ENCODE assay signal across 22 cellular contexts in genomic region chr1:189350983-189351616, GRCh38.
DNase-seq lines count a peak whose midpoint lies in the region; ATAC-seq and TF ChIP-seq lines count a peak whose summit lies in the region.
"Had no signal": no experiment of that assay in that cellular context is flagged by ENCODE, and none has a peak within 500 bp of the region (broad histone marks: within the 10 kb centered on the region; RNA-seq: fewer than 3 reads in every experiment).

No MANE protein-coding gene starts in this region.

- H3K9me3 ChIP-seq in BLaER1: no peaks in the 10 kb centered on the region
- H3K9me3 ChIP-seq: mucosa of descending colon, suprapubic skin had no signal

- no peaks in the 10 kb centered on the region for H4K20me1 ChIP-seq in BLaER1

- H3K4me3 ChIP-seq in BLaER1: no peak overlapping the region
- H3K4me3 ChIP-seq in fibroblast of the aortic adventitia (ENCODE audit: low read depth, low read length): peak overlapping the region; percentile 29
- H3K4me3 ChIP-seq: left ventricle myocardium inferior, mucosa of descending colon, neural progenitor cell, suprapubic skin had no signal

- no peaks in the 10 kb centered on the region for H3K4me1 ChIP-seq in BLaER1
- H3K4me1 ChIP-seq: left ventricle myocardium inferior, neural progenitor cell, suprapubic skin had no signal

- TF ChIP-seq CTCF in fibroblast of the aortic adventitia (IDR thresholded peaks at IDR 0.05; ENCODE audit: insufficient read depth, low read length): no peak

- H3K36me3 ChIP-seq in BLaER1: no peaks in the 10 kb centered on the region
- H3K36me3 ChIP-seq: left ventricle myocardium inferior, neural progenitor cell, suprapubic skin had no signal

- no peak for ATAC-seq in left cardiac atrium
- ATAC-seq: mucosa of descending colon had no signal

- no peaks in the 10 kb centered on the region for H3K27me3 ChIP-seq in BLaER1
- H3K27me3 ChIP-seq: neural progenitor cell, suprapubic skin had no signal

- intact Hi-C loops in left cardiac atrium (cut with DNase I): no loop called here

- DNase-seq in HCEC 1CT (peak; percentile 20), OCI-M1 (lab: John Stamatoyannopoulos, UW) (peak; percentile 74), fibroblast of the aortic adventitia (ENCODE audit: low read depth) (peak; percentile 5), cerebellar nuclear complex (lab: John Stamatoyannopoulos, UW) (no peak), left cardiac atrium (no peak), NCI-H2081 treated with DMSO at 0.1 percent for 48 hours (lab: John Stamatoyannopoulos, UW) (no peak)
- no peak for DNase-seq in activated CD4-positive, alpha-beta T cell treated with anti-CD3 and anti-CD28 coated beads for 1 hour
- DNase-seq: activated CD4-positive, alpha-beta T cell treated with anti-CD3 and anti-CD28 coated beads for 48 hours; activated CD8-positive, alpha-beta memory T cell treated with anti-CD3 and anti-CD28 coated beads, Interleukin-2, amount 50 U/mL, for 48 hours; activated gamma-delta T cell treated with Interleukin-2 at 50 U/mL for 16 hours; CD8-positive, alpha-beta memory T cell; H7; left ventricle myocardium inferior; mucosa of descending colon; NCI-H1694 treated with DMSO at 0.1 percent for 48 hours; NCI-H2227 treated with DMSO at 0.1 percent for 48 hours; NK-92 treated with Interleukin-12 subunit alpha and Interleukin-12 subunit beta, amount 100 ng/mL, for 24 hours; retina; stimulated activated CD4-positive, alpha-beta T cell treated with anti-CD3 and anti-CD28 coated beads, Interleukin-12 subunit alpha, Interleukin-12 subunit beta, amount 100 ng/mL, for 4 hours had no signal

- peak overlapping the region; percentile 20; the same call in 1 of the 2 replicates for H3K4me2 ChIP-seq in BLaER1
- H3K4me2 ChIP-seq: neural progenitor cell had no signal

- no peak overlapping the region for H3K27ac ChIP-seq in BLaER1
- H3K27ac ChIP-seq: left ventricle myocardium inferior, neural progenitor cell, suprapubic skin had no signal

- no peak overlapping the region for H3K9ac ChIP-seq in BLaER1
- H3K9ac ChIP-seq: neural progenitor cell had no signal

Comparison
In these comparisons a context has a peak if more than half of its experiments do, and no peak if none do; other contexts are left out.
1. DNase-seq: peak in HCEC 1CT (single experiment), OCI-M1 (single experiment) and fibroblast of the aortic adventitia (single experiment); none in activated CD4-positive, alpha-beta T cell treated with anti-CD3 and anti-CD28 coated beads for 1 hour (single experiment), cerebellar nuclear complex (0 of 2), left cardiac atrium (single experiment) and NCI-H2081 treated with DMSO at 0.1 percent for 48 hours (single experiment).